8 cellular contexts compared by ENCODE assay signal in genomic region chr2:110657721-110658305, GRCh38. TPM values are rescaled to one million over a fixed set of nuclear protein-coding genes. Genes with fewer than 3 reads are reported as not detected.
DNase-seq lines count a peak whose midpoint lies in the region; ATAC-seq and TF ChIP-seq lines count a peak whose summit lies in the region.
"Had no signal": no experiment of that assay in that cellular context is flagged by ENCODE, and none has a peak within 500 bp of the region (broad histone marks: within the 10 kb centered on the region; RNA-seq: fewer than 3 reads in every experiment).

No MANE protein-coding gene starts in this region.

- H3K9me3 Mint-ChIP-seq in Caco-2 (ENCODE audit: unreplicated experiment): no peaks in the 10 kb centered on the region

- H3K36me3 ChIP-seq in Caco-2 (ENCODE audit: control insufficient read depth, insufficient read depth, low read length): peaks cover 2% of the 10 kb centered on the region; the same call in 1 of the 2 replicates
- no peaks in the 10 kb centered on the region for H3K36me3 ChIP-seq in muscle layer of duodenum (ENCODE audit: control insufficient read depth in 1 of 2, insufficient read depth in 2 of 2, low read length in 2 of 2)

- POLR2A ChIA-PET in Caco-2 (lab: Charles Lee): interaction anchor here (0.5 kb wide), 1 partner anchor 89 kb away, joined by 4 read pairs; no protein-coding TSS in a partner anchor
- POLR2A ChIA-PET in GM10248 (lab: Yijun Ruan, JAX): no interaction called here

- peaks cover 82% of the 10 kb centered on the region for H3K36me3 Mint-ChIP-seq in Caco-2 (ENCODE audit: insufficient read depth, unreplicated experiment)

- BruUV-seq in Caco-2 (replicated peaks; lab: Mats Ljungman, UMichigan): no TSS peak

- CTCF ChIA-PET in Caco-2 (lab: Charles Lee): interaction anchor here (0.6 kb wide), 1 partner anchor 27 kb away, joined by 3 read pairs; no protein-coding TSS in a partner anchor
- CTCF ChIA-PET in GM10248 (lab: Yijun Ruan, JAX): no interaction called here

- peak overlapping the region; percentile 17 for H3K27ac ChIP-seq in muscle layer of duodenum (ENCODE audit: low read length)

- TF ChIP-seq CTCF in Caco-2 (IDR thresholded peaks at IDR 0.05; ENCODE audit: insufficient read depth in 1 of 2, low read depth in 1 of 2, low read length in 1 of 2, severe bottlenecking in 1 of 2, unreplicated experiment in 1 of 2) (no peak), GM10248 (IDR thresholded peaks at IDR 0.05; ENCODE audit: control extremely low read depth, extremely low read depth, low read depth, missing control alignments) (no peak)

- no peaks in the 10 kb centered on the region for H3K27me3 ChIP-seq in Caco-2 (replicated peaks; ENCODE audit: control insufficient read depth, insufficient read depth, low read length)
- H3K27me3 ChIP-seq in muscle layer of duodenum (ENCODE audit: low read depth, low read length): no peaks in the 10 kb centered on the region

- H3K4me1 ChIP-seq in Caco-2 (no peaks in the 10 kb centered on the region; the same call in 1 of the 2 replicates), muscle layer of duodenum (ENCODE audit: control insufficient read depth in 1 of 2, insufficient read depth in 2 of 2, low read length in 2 of 2) (no peaks in the 10 kb centered on the region)

- H3K9me3 ChIP-seq in Caco-2 (no peaks in the 10 kb centered on the region), muscle layer of duodenum (ENCODE audit: control insufficient read depth in 1 of 2, low read length in 2 of 2) (no peaks in the 10 kb centered on the region)

- H3K4me3 ChIP-seq in Caco-2 (ENCODE audit: low read depth, low read length) (no peak overlapping the region), muscle layer of duodenum (ENCODE audit: low read depth in 1 of 2, low read length in 2 of 2) (no peak overlapping the region)

- DNase-seq in Caco-2 (no peak), H4 (ENCODE audit: low spot score) (no peak), GM10248 (ENCODE audit: extremely low spot score) (no peak)
- peak; percentile 13 for DNase-seq in central memory CD4-positive, alpha-beta T cell
- DNase-seq: KG1 had no signal

- intact Hi-C loops in Caco-2 (cut with micrococcal nuclease; ENCODE audit: unreplicated experiment): no loop called here

- H3K4me1 Mint-ChIP-seq in Caco-2 (ENCODE audit: low read depth, unreplicated experiment): peaks cover 8% of the 10 kb centered on the region

- H3K27ac Mint-ChIP-seq in Caco-2 (ENCODE audit: unreplicated experiment): peak overlapping the region; percentile 58

- peak overlapping the region; percentile 21 for H3K4me3 Mint-ChIP-seq in Caco-2 (ENCODE audit: unreplicated experiment)

- ATAC-seq in GM18909 (IDR thresholded peaks at IDR 0.05; ENCODE audit: poor library complexity, unreplicated experiment) (peak; percentile 62), GM21526 (IDR thresholded peaks at IDR 0.05; ENCODE audit: low FRiP score, unreplicated experiment) (no peak)

- H3K27me3 Mint-ChIP-seq in Caco-2 (ENCODE audit: insufficient read depth, unreplicated experiment): no peaks in the 10 kb centered on the region

RNA-seq across cellular contexts. Expression of gene BUB1, which starts 20.1 kb away (rescaled TPM):
- total RNA-seq in Caco-2 (2022): 59.1 and 60.7 TPM in 2 replicates
- 57.7 and 85.3 TPM in 2 replicates for total RNA-seq in H4 (2014; rRNA removed; shearing (Covaris generic))
